10 cellular contexts compared by ENCODE assay signal in genomic region chr13:42275098-42275471, GRCh38. TPM values are rescaled to one million over a fixed set of nuclear protein-coding genes. Genes with fewer than 3 reads are reported as not detected.
DNase-seq lines count a peak whose midpoint lies in the region; ATAC-seq and TF ChIP-seq lines count a peak whose summit lies in the region.
"Had no signal": no experiment of that assay in that cellular context is flagged by ENCODE, and none has a peak within 500 bp of the region (broad histone marks: within the 10 kb centered on the region; RNA-seq: fewer than 3 reads in every experiment).

No MANE protein-coding gene starts in this region.

- no peaks in the 10 kb centered on the region for H3K9me2 ChIP-seq in Karpas-422 (replicated peaks; ENCODE audit: insufficient read depth, low read length)

- no peaks in the 10 kb centered on the region for H3K9me3 ChIP-seq in Karpas-422 (ENCODE audit: low read length)

- peaks cover 23% of the 10 kb centered on the region for H3K36me3 ChIP-seq in Karpas-422 (ENCODE audit: insufficient read depth, low read length)

- DNase-seq in GM20000 (ENCODE audit: low spot score) = peak; percentile 48
- peak; percentile 95 for DNase-seq in Karpas-422
- DNase-seq in fibroblast of the aortic adventitia (ENCODE audit: low read depth) = peak; percentile 25
- no peak for DNase-seq in cerebellar cortex (ENCODE audit: low spot score)
- DNase-seq in epidermal melanocyte (ENCODE audit: insufficient read length, low spot score) = no peak
- DNase-seq in DMS153 (lab: John Stamatoyannopoulos, UW) = no peak
- DNase-seq: H7, NCI-H69 had no signal

- peak; percentile 31 for ATAC-seq in GM18498 (IDR thresholded peaks at IDR 0.05; ENCODE audit: unreplicated experiment)
- no peak for ATAC-seq in GM21717 (IDR thresholded peaks at IDR 0.05; ENCODE audit: unreplicated experiment)

- H3K79me2 ChIP-seq in Karpas-422 (ENCODE audit: low read length) = peaks cover 81% of the 10 kb centered on the region

- H4K20me1 ChIP-seq in Karpas-422 (ENCODE audit: insufficient read depth, low read depth, low read length) = no peaks in the 10 kb centered on the region

- peak overlapping the region; percentile 89 for H3K4me3 ChIP-seq in Karpas-422 (ENCODE audit: low read length)
- H3K4me3 ChIP-seq in fibroblast of the aortic adventitia (ENCODE audit: low read depth, low read length) = no peak overlapping the region

- H3K4me1 ChIP-seq in Karpas-422 (ENCODE audit: low read length) = peaks cover 80% of the 10 kb centered on the region

- peak overlapping the region; percentile 91 for H3K27ac ChIP-seq in Karpas-422 (ENCODE audit: low read length)

- H3K9ac ChIP-seq in Karpas-422 (ENCODE audit: low read length) = peak overlapping the region; percentile 93

- no peak overlapping the region for H2AFZ ChIP-seq in Karpas-422 (ENCODE audit: low read length)

- TF ChIP-seq CTCF in GM20000 (IDR thresholded peaks at IDR 0.05; ENCODE audit: extremely low read depth, missing control alignments) = no peak
- TF ChIP-seq CTCF in fibroblast of the aortic adventitia (IDR thresholded peaks at IDR 0.05; ENCODE audit: insufficient read depth, low read length) = no peak

- H3K4me2 ChIP-seq in Karpas-422 (ENCODE audit: low read depth, low read length, poor library complexity, severe bottlenecking) = peak overlapping the region; percentile 91

- no peaks in the 10 kb centered on the region for H3K27me3 ChIP-seq in Karpas-422 (ENCODE audit: low read length)

RNA-seq across cellular contexts. Expression of gene AKAP11, which starts 3.1 kb away (rescaled TPM):
- total RNA-seq in Karpas-422 (2014; rRNA removed; shearing (Covaris generic); ENCODE audit: low replicate concordance) = 30.1 and 64.7 TPM in 2 replicates
- total RNA-seq in fibroblast of the aortic adventitia (ENCODE audit: low replicate concordance) = 36.5 and 55.9 TPM in 2 replicates

Comparison
In these comparisons a context has a peak if more than half of its experiments do, and no peak if none do; other contexts are left out.
1. DNase-seq: peak in GM20000 (single experiment), Karpas-422 (single experiment) and fibroblast of the aortic adventitia (single experiment); none in cerebellar cortex (single experiment), epidermal melanocyte (single experiment) and DMS153 (single experiment).